Comparison of ENCODE assay signal across 16 cellular contexts in genomic region chr7:132053871-132054270, GRCh38.
DNase-seq lines count a peak whose midpoint lies in the region; ATAC-seq and TF ChIP-seq lines count a peak whose summit lies in the region.
"Had no signal": no experiment of that assay in that cellular context is flagged by ENCODE, and none has a peak within 500 bp of the region (broad histone marks: within the 10 kb centered on the region; RNA-seq: fewer than 3 reads in every experiment).

No MANE protein-coding gene starts in this region.

- H3K4me3 Mint-ChIP-seq in immature natural killer cell = no peak overlapping the region
- H3K4me3 Mint-ChIP-seq: B cell, H9 had no signal

- no peaks in the 10 kb centered on the region for H3K36me3 ChIP-seq in stomach smooth muscle (ENCODE audit: control insufficient read depth in 2 of 2, insufficient read depth in 2 of 2, low read length in 2 of 2)
- H3K36me3 ChIP-seq: BLaER1 treated with 17β-estradiol and CSF1 and Interleukin-3, amounts not matched to agents 10 nM and 100 nM had no signal

- H3K4me3 ChIP-seq in astrocyte of the spinal cord (ENCODE audit: low read depth, low read length) = no peak overlapping the region
- H3K4me3 ChIP-seq in stomach smooth muscle (ENCODE audit: low read length in 2 of 2) = no peak overlapping the region
- H3K4me3 ChIP-seq: BLaER1 treated with 17β-estradiol and CSF1 and Interleukin-3, amounts not matched to agents 10 nM and 100 nM had no signal

- DNase-seq in H4 (ENCODE audit: low spot score) = peak; percentile 23
- peak; percentile 31 for DNase-seq in astrocyte of the spinal cord (ENCODE audit: low read depth, low spot score)
- peak; percentile 23 for DNase-seq in medulla oblongata (ENCODE audit: extremely low spot score)
- no peak for DNase-seq in occipital lobe (lab: John Stamatoyannopoulos, UW)
- DNase-seq in immature natural killer cell = no peak
- DNase-seq: CD8-positive, alpha-beta memory T cell; COR-L47; DMS 273 treated with DMSO at 0.1 percent for 48 hours; DMS53; DND-41; GOT3; H9 had no signal

- peak overlapping the region; percentile 41 for H3K27ac ChIP-seq in stomach smooth muscle (ENCODE audit: low read length)
- H3K27ac ChIP-seq: BLaER1 treated with 17β-estradiol and CSF1 and Interleukin-3, amounts not matched to agents 10 nM and 100 nM had no signal

- peaks cover 0 to 4% (median under 1%) of the 10 kb centered on the region in 6 donors for H3K9me3 Mint-ChIP-seq in immature natural killer cell

- peaks cover 29% of the 10 kb centered on the region for H3K4me1 ChIP-seq in stomach smooth muscle (ENCODE audit: control insufficient read depth, insufficient read depth, low read length)
- H3K4me1 ChIP-seq: BLaER1 treated with 17β-estradiol and CSF1 and Interleukin-3, amounts not matched to agents 10 nM and 100 nM had no signal

- in situ Hi-C loops in astrocyte of the spinal cord (cut with HindIII; ENCODE audit: low sequenced_read_pairs) = no loop called here

- peaks cover 2 to 14% (median 6%) of the 10 kb centered on the region in 3 donors for H3K27me3 Mint-ChIP-seq in immature natural killer cell (ENCODE audit: low read depth in 3 of 3)

- no peak for ATAC-seq in GM19023 (IDR thresholded peaks at IDR 0.05; ENCODE audit: unreplicated experiment)

- no peak for TF ChIP-seq CTCF in astrocyte of the spinal cord (IDR thresholded peaks at IDR 0.05; ENCODE audit: low read depth, low read length)

- no peaks in the 10 kb centered on the region for H3K9me3 ChIP-seq in stomach smooth muscle (ENCODE audit: control insufficient read depth in 2 of 2, low read length in 2 of 2)

- H3K4me1 Mint-ChIP-seq in immature natural killer cell = no peaks in the 10 kb centered on the region
- H3K4me1 Mint-ChIP-seq: B cell; CD8-positive, alpha-beta memory T cell had no signal

- no peaks in the 10 kb centered on the region for H3K36me3 Mint-ChIP-seq in immature natural killer cell
- H3K36me3 Mint-ChIP-seq: CD8-positive, alpha-beta memory T cell had no signal

- H3K27ac Mint-ChIP-seq in immature natural killer cell = no peak overlapping the region
- H3K27ac Mint-ChIP-seq: B cell; CD8-positive, alpha-beta memory T cell had no signal

- H3K9ac ChIP-seq in stomach smooth muscle (ENCODE audit: low read length in 2 of 2) = no peak overlapping the region
- H3K9ac ChIP-seq: BLaER1 treated with 17β-estradiol and CSF1 and Interleukin-3, amounts not matched to agents 10 nM and 100 nM had no signal

- H3K27me3 ChIP-seq in stomach smooth muscle (ENCODE audit: control insufficient read depth in 1 of 2, insufficient read depth in 2 of 2, low read length in 2 of 2) = no peaks in the 10 kb centered on the region
- H3K27me3 ChIP-seq: BLaER1 treated with 17β-estradiol and CSF1 and Interleukin-3, amounts not matched to agents 10 nM and 100 nM had no signal

Comparison
In these comparisons a context has a peak if more than half of its experiments do, and no peak if none do; other contexts are left out.
1. DNase-seq: peak in H4 (single experiment), astrocyte of the spinal cord (single experiment) and medulla oblongata (single experiment); none in occipital lobe (single experiment) and immature natural killer cell (0 of 3).